In the genomic region with DNA sequence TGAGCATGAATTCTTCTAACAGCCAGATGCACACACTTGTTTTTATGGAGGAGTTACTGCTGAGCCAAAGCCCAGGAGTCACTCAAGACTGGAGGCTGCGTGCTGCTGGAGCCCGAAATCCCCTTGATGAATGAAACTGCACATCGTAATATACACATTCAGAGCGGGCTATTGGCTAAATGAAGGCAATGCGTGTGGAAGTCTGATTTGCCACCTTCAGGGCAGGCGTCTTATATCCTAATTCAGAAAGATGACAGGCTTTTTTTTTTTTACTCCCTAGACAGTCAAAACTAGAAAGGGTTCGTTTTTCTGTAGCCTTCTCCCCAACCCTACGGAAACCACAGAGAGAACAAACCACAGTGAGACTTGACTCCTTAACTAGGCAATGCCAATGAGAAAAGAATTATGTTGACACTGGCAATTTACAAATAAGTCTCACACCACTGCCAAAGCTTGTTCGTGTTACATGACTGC, we compare ENCODE assay signal across 8 cellular contexts.
DNase-seq lines count a peak whose midpoint lies in the region; ATAC-seq and TF ChIP-seq lines count a peak whose summit lies in the region.

No MANE protein-coding gene starts in this region.

- H3K9me3 Mint-ChIP-seq in immature natural killer cell, result peaks cover 0 to 1% (median 0%) of the 10 kb centered on the region in 6 donors
- no peaks in the 10 kb centered on the region for H3K9me3 Mint-ChIP-seq in glutamatergic neuron (ENCODE audit: unreplicated experiment)

- peak overlapping the region; percentile 68 to 91 (median 82) for H3K4me3 Mint-ChIP-seq in immature natural killer cell
- no peak overlapping the region for H3K4me3 Mint-ChIP-seq in glutamatergic neuron (ENCODE audit: unreplicated experiment)

- H3K27me3 Mint-ChIP-seq in immature natural killer cell (ENCODE audit: low read depth in 3 of 3) (peaks cover 5 to 11% (median 7%) of the 10 kb centered on the region in 3 donors), glutamatergic neuron (ENCODE audit: unreplicated experiment) (no peaks in the 10 kb centered on the region)

- ATAC-seq in GM18499 (IDR thresholded peaks at IDR 0.05; ENCODE audit: insufficient read depth, unreplicated experiment), result peak; percentile 55
- peak; percentile 75 for ATAC-seq in HG02610 (IDR thresholded peaks at IDR 0.05; ENCODE audit: unreplicated experiment)

- peak overlapping the region; percentile 82 to 97 (median 90) for H3K27ac Mint-ChIP-seq in immature natural killer cell
- H3K27ac Mint-ChIP-seq in glutamatergic neuron (ENCODE audit: unreplicated experiment), result no peak overlapping the region

- TF ChIP-seq CTCF in glutamatergic neuron (IDR thresholded peaks at IDR 0.05; ENCODE audit: partially characterized antibody, unreplicated experiment), result no peak

- DNase-seq in NCI-H226 (peak; percentile 82), activated T-cell treated with anti-CD3 and anti-CD28 coated beads for 4 hours (peak; percentile 61), immature natural killer cell (peak; percentile 73 to 84 (median 75)), NCI-H345 treated with DMSO at 0.1 percent for 48 hours (lab: John Stamatoyannopoulos, UW; ENCODE audit: unreplicated experiment) (no peak), glutamatergic neuron (no peak)
- DNase-seq in stimulated activated naive CD4-positive, alpha-beta T cell treated with Interleukin-2 at 50 U/mL for 16 hours (lab: John Stamatoyannopoulos, UW), result peak; percentile 81

- H3K36me3 Mint-ChIP-seq in immature natural killer cell (peaks cover under 1 to 9% (median 7%) of the 10 kb centered on the region in 3 donors), glutamatergic neuron (ENCODE audit: unreplicated experiment) (no peaks in the 10 kb centered on the region)

- H3K4me1 Mint-ChIP-seq in immature natural killer cell (peaks cover 66 to 75% of the 10 kb centered on the region in 2 donors), glutamatergic neuron (ENCODE audit: low read depth, unreplicated experiment) (no peaks in the 10 kb centered on the region)

Comparison
In these comparisons a context has a peak if more than half of its experiments do, and no peak if none do; other contexts are left out.
1. DNase-seq: peak in NCI-H226 (single experiment), activated T-cell treated with anti-CD3 and anti-CD28 coated beads for 4 hours (single experiment), immature natural killer cell (3 of 3) and stimulated activated naive CD4-positive, alpha-beta T cell treated with Interleukin-2 at 50 U/mL for 16 hours (single experiment); none in NCI-H345 treated with DMSO at 0.1 percent for 48 hours (single experiment) and glutamatergic neuron (single experiment).